ENCODE assay signal across 8 cellular contexts in the genomic region with DNA sequence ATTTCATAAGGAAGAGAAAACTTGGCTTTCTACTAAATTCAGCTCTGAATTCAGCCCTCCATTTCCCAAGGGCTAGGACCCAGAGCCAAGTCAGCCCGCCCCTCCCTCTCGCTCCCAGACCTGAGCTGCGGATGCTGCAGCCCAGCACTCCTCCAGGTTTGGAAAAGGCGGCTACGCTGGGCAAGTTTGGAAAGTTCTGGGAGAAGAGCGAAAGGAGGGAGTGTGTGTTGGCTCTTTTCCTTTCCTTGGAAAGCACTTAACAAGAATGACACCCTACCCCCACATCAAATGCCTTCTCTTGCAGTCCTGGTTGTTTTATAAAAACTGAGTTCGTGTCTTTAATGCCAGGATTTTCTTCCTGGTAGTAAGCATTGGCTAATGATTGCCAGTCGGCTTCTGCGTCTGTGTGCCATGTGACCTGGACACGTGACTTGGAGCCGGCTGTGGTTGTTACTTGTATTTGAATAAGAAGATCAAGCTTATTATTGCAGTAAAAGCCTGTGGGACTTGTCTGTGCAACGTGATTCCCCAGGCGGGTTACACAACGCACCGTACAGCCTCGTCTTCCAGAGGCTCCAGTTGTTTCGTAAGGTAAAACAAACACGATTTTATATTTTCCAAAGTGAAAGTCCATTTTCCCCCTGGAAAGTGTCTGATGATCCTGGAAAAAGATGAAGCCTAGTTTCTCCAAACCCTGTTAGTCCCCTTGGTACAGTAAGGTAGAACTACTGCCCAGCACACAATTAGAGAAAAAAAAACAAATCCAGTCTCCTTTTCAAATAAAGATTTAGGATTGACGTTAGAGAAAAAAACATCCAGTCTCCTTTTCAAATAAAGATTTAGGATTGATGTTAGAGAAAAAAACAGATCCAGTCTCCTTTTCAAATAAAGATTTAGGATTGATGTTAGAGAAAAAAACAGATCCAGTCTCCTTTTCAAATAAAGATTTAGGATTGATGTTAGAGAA. TPM values are rescaled to one million over a fixed set of nuclear protein-coding genes. Genes with fewer than 3 reads are reported as not detected.
DNase-seq lines count a peak whose midpoint lies in the region; ATAC-seq, FAIRE-seq and TF ChIP-seq lines count a peak whose summit lies in the region.

No MANE protein-coding gene starts in this region.

- peak; percentile 76 for FAIRE-seq in H54 (lab: Jason Lieb, UNC)

- H3K79me2 ChIP-seq in osteoblast (ENCODE audit: insufficient read depth, low read length), result no peaks in the 10 kb centered on the region

- DNase-seq in Daoy (ENCODE audit: low read depth) (peak; percentile 68), H54 (ENCODE audit: insufficient read length, low spot score) (peak; percentile 37), M059J (ENCODE audit: low read depth) (peak; percentile 85), SK-N-DZ (ENCODE audit: low spot score) (peak; percentile 64), Right ventricle myocardium inferior (ENCODE audit: missing footprints) (peak; percentile 94), osteoblast (ENCODE audit: insufficient read length, low spot score, missing footprints) (peak; percentile 84), type B pancreatic cell (ENCODE audit: extremely low spot score, unreplicated experiment) (no peak)
- DNase-seq in activated naive CD8-positive, alpha-beta T cell treated with anti-CD3 and anti-CD28 coated beads, Interleukin-2, amount 50 U/mL, for 24 hours, result peak; percentile 69

- no peaks in the 10 kb centered on the region for H3K9me3 ChIP-seq in osteoblast (ENCODE audit: low read depth, low read length)

- H4K20me1 ChIP-seq in osteoblast (ENCODE audit: insufficient read depth, low read length), result no peaks in the 10 kb centered on the region

- no peaks in the 10 kb centered on the region for H3K9me3 Mint-ChIP-seq in activated naive CD8-positive, alpha-beta T cell treated with anti-CD3 and anti-CD28 coated beads, Interleukin-2, amount 50 U/mL, for 24 hours
- H3K9me3 Mint-ChIP-seq in type B pancreatic cell, result no peaks in the 10 kb centered on the region

- ATAC-seq in activated naive CD8-positive, alpha-beta T cell treated with anti-CD3 and anti-CD28 coated beads, Interleukin-2, amount 50 U/mL, for 24 hours, result peak; percentile 64
- peak; percentile 84 for ATAC-seq in Right ventricle myocardium inferior

- TF ChIP-seq CTCF in osteoblast (IDR thresholded peaks at IDR 0.05; ENCODE audit: extremely low read depth, low read depth, low read length) (no peak), type B pancreatic cell (conservative IDR thresholded peaks at IDR 0.05) (peak; percentile 20)

- peak overlapping the region; percentile 82 for H3K27ac Mint-ChIP-seq in activated naive CD8-positive, alpha-beta T cell treated with anti-CD3 and anti-CD28 coated beads, Interleukin-2, amount 50 U/mL, for 24 hours
- H3K27ac Mint-ChIP-seq in type B pancreatic cell, result peak overlapping the region; percentile 96

- H3K27ac ChIP-seq in osteoblast (ENCODE audit: low read depth, low read length), result peak overlapping the region; percentile 90

- 0 out of 2 replicates have a peak, but pooled peaks have one; percentile 26 for TF ChIP-seq POLR2A in H54 (IDR thresholded peaks at IDR 0.05; ENCODE audit: low read depth, low read length)

- peaks cover 13% of the 10 kb centered on the region for H3K27me3 ChIP-seq in osteoblast (ENCODE audit: insufficient read depth, low read length)

- peak overlapping the region; percentile 98 for H2AFZ ChIP-seq in osteoblast (ENCODE audit: low read length)

- no peaks in the 10 kb centered on the region for H3K27me3 Mint-ChIP-seq in activated naive CD8-positive, alpha-beta T cell treated with anti-CD3 and anti-CD28 coated beads, Interleukin-2, amount 50 U/mL, for 24 hours
- H3K27me3 Mint-ChIP-seq in type B pancreatic cell, result peaks cover 20% of the 10 kb centered on the region

- H3K4me1 Mint-ChIP-seq in activated naive CD8-positive, alpha-beta T cell treated with anti-CD3 and anti-CD28 coated beads, Interleukin-2, amount 50 U/mL, for 24 hours, result peaks cover 30% of the 10 kb centered on the region
- H3K4me1 Mint-ChIP-seq in type B pancreatic cell (ENCODE audit: unreplicated experiment), result peaks cover 22% of the 10 kb centered on the region

- peak overlapping the region; percentile 82 for H3K4me3 Mint-ChIP-seq in activated naive CD8-positive, alpha-beta T cell treated with anti-CD3 and anti-CD28 coated beads, Interleukin-2, amount 50 U/mL, for 24 hours
- peak overlapping the region; percentile 95 for H3K4me3 Mint-ChIP-seq in type B pancreatic cell

- peak overlapping the region; percentile 97 for H3K4me2 ChIP-seq in osteoblast (ENCODE audit: insufficient read depth, low read length)

- H3K4me3 ChIP-seq in osteoblast (ENCODE audit: insufficient read depth, low read length), result peak overlapping the region; percentile 82

- H3K4me1 ChIP-seq in osteoblast (ENCODE audit: insufficient read depth, low read length), result peaks cover 12% of the 10 kb centered on the region

- intact Hi-C loops in Right ventricle myocardium inferior (cut with DNase I), result loop anchor here (5.0 kb wide), 1 partner anchor 33 kb away; no protein-coding TSS in a partner anchor

- no peaks in the 10 kb centered on the region for H3K36me3 ChIP-seq in osteoblast (ENCODE audit: insufficient read depth, low read length)

- H3K36me3 Mint-ChIP-seq in activated naive CD8-positive, alpha-beta T cell treated with anti-CD3 and anti-CD28 coated beads, Interleukin-2, amount 50 U/mL, for 24 hours (ENCODE audit: low read depth), result no peaks in the 10 kb centered on the region
- no peaks in the 10 kb centered on the region for H3K36me3 Mint-ChIP-seq in type B pancreatic cell

RNA-seq across cellular contexts. Expression of gene UBE2L5, which starts 26.8 kb away (rescaled TPM):
- total RNA-seq in Daoy (2014; rRNA removed; shearing (Covaris generic)), result not detected in 2 replicates
- total RNA-seq in M059J (2014; rRNA removed; shearing (Covaris generic)), result not detected in 2 replicates
- polyA plus RNA-seq in SK-N-DZ (2014; cell fraction: cytosol; rRNA removed), result not detected in 2 replicates
- not detected in 2 replicates for polyA plus RNA-seq in SK-N-DZ (2014; cell fraction: nucleus; rRNA removed)
- total RNA-seq in Right ventricle myocardium inferior (not detected), osteoblast (0.59 TPM in 1 of 2 replicates, not detected in the other), type B pancreatic cell (ENCODE audit: low replicate concordance) (not detected in 2 replicates)
